Comparison of ENCODE assay signal across 1 cellular context in genomic region chr6:106512048-106512957, GRCh38.
TF ChIP-seq lines count a peak whose summit lies in the region.

No MANE protein-coding gene starts in this region.

TF ChIP-seq in HepG2, 621 proteins besides CTCF, POLR2A, EP300 and RAD21 (continued from another document and continues in another):
- peak; percentile 75 for TF ChIP-seq ZNF142 (CRISPR knock-in tag; IDR thresholded peaks at IDR 0.05)
- peak; percentile 94 for TF ChIP-seq ZNF687 (CRISPR knock-in tag; IDR thresholded peaks at IDR 0.05)
- TF ChIP-seq SMYD3 (CRISPR knock-in tag; IDR thresholded peaks at IDR 0.05): 0 out of 2 replicates have a peak, but pooled peaks have one; percentile 38
- no peak for TF ChIP-seq HMG20A (CRISPR knock-in tag; IDR thresholded peaks at IDR 0.05; ENCODE audit: borderline replicate concordance)
- no peak for TF ChIP-seq RORA (CRISPR knock-in tag; IDR thresholded peaks at IDR 0.05)
- TF ChIP-seq ZUFSP (CRISPR knock-in tag; IDR thresholded peaks at IDR 0.05; ENCODE audit: borderline replicate concordance): no peak
- no peak for TF ChIP-seq AHR (CRISPR knock-in tag; IDR thresholded peaks at IDR 0.05)
- no peak for TF ChIP-seq ZIK1 (CRISPR knock-in tag; IDR thresholded peaks at IDR 0.05; ENCODE audit: borderline replicate concordance, low read depth)
- no peak for TF ChIP-seq SP2 (CRISPR knock-in tag; IDR thresholded peaks at IDR 0.05)
- peak; percentile 2; the same call in 1 of the 2 replicates for TF ChIP-seq FOXA3 (CRISPR knock-in tag; IDR thresholded peaks at IDR 0.05)
- no peak for TF ChIP-seq KDM4B (CRISPR knock-in tag; IDR thresholded peaks at IDR 0.05)
- TF ChIP-seq GLI4 (CRISPR knock-in tag; IDR thresholded peaks at IDR 0.05; ENCODE audit: borderline replicate concordance): no peak
- TF ChIP-seq ZNF776 (CRISPR knock-in tag; IDR thresholded peaks at IDR 0.05): peak; percentile 61; the same call in 1 of the 2 replicates
- peak; percentile 78; the same call in 1 of the 2 replicates for TF ChIP-seq NCOA1 (CRISPR knock-in tag; IDR thresholded peaks at IDR 0.05)
- TF ChIP-seq PAWR (CRISPR knock-in tag; IDR thresholded peaks at IDR 0.05; ENCODE audit: borderline replicate concordance): peak; percentile 92
- no peak for TF ChIP-seq ZNF619 (CRISPR knock-in tag; IDR thresholded peaks at IDR 0.05)
- 0 out of 2 replicates have a peak, but pooled peaks have one; percentile 10 for TF ChIP-seq HMG20B (CRISPR knock-in tag; conservative IDR thresholded peaks at IDR 0.05)
- peak; percentile 41; the same call in 1 of the 2 replicates for TF ChIP-seq GFI1 (CRISPR knock-in tag; IDR thresholded peaks at IDR 0.05; ENCODE audit: borderline replicate concordance)
- peak; percentile 84 for TF ChIP-seq HNF4A (CRISPR knock-in tag; IDR thresholded peaks at IDR 0.05)
- TF ChIP-seq NFKB2 (CRISPR knock-in tag; IDR thresholded peaks at IDR 0.05; ENCODE audit: borderline replicate concordance): 0 out of 2 replicates have a peak, but pooled peaks have one; percentile 1
- TF ChIP-seq SKI (IDR thresholded peaks at IDR 0.05; ENCODE audit: partially characterized antibody): no peak
- TF ChIP-seq ARID2 (CRISPR knock-in tag; IDR thresholded peaks at IDR 0.05; ENCODE audit: borderline replicate concordance): peak; percentile 94; the same call in 1 of the 2 replicates
- peak in 1 of 2 experiments; percentile 67; a peak in 2 of 4 replicates for TF ChIP-seq KLF16 (CRISPR knock-in tag; IDR thresholded peaks at IDR 0.05)
- peak; percentile 66 to 88 for TF ChIP-seq HMGXB4 (CRISPR knock-in tag; IDR thresholded peaks at IDR 0.05; ENCODE audit: borderline replicate concordance in 1 of 2, low read depth in 1 of 2)
- no peak for TF ChIP-seq ZFP1 (CRISPR knock-in tag; IDR thresholded peaks at IDR 0.05)
- TF ChIP-seq ZNF605 (CRISPR knock-in tag; IDR thresholded peaks at IDR 0.05): peak; percentile 94
- TF ChIP-seq GATAD2A (CRISPR knock-in tag; IDR thresholded peaks at IDR 0.05): peak; percentile 38; the same call in 1 of the 2 replicates
- TF ChIP-seq HBP1 (CRISPR knock-in tag; IDR thresholded peaks at IDR 0.05; ENCODE audit: low read depth): no peak
- TF ChIP-seq ZBTB46 (CRISPR knock-in tag; IDR thresholded peaks at IDR 0.05; ENCODE audit: borderline replicate concordance): peak; percentile 85; the same call in 1 of the 2 replicates
- no peak for TF ChIP-seq ZNF552 (CRISPR knock-in tag; IDR thresholded peaks at IDR 0.05; ENCODE audit: borderline replicate concordance)
- no peak for TF ChIP-seq ZNF383 (CRISPR knock-in tag; IDR thresholded peaks at IDR 0.05; ENCODE audit: borderline replicate concordance)
- 0 out of 2 replicates have a peak, but pooled peaks have one; percentile 7 for TF ChIP-seq NFYC (CRISPR knock-in tag; IDR thresholded peaks at IDR 0.05)
- no peak for TF ChIP-seq ATF3 (CRISPR knock-in tag; IDR thresholded peaks at IDR 0.05)
- no peak for TF ChIP-seq ZNF260 (CRISPR knock-in tag; IDR thresholded peaks at IDR 0.05; ENCODE audit: borderline replicate concordance, low read depth)
- no peak; the same call in 1 of the 2 replicates for TF ChIP-seq HOXA9 (CRISPR knock-in tag; IDR thresholded peaks at IDR 0.05; ENCODE audit: borderline replicate concordance)
- no peak for TF ChIP-seq ZNF441 (CRISPR knock-in tag; IDR thresholded peaks at IDR 0.05; ENCODE audit: borderline replicate concordance)
- no peak; the same call in 1 of the 2 replicates for TF ChIP-seq ELF1 (CRISPR knock-in tag; IDR thresholded peaks at IDR 0.05)
- TF ChIP-seq CENPBD1 (CRISPR knock-in tag; IDR thresholded peaks at IDR 0.05; ENCODE audit: borderline replicate concordance, low read depth): no peak
- peak; percentile 21; the same call in 1 of the 2 replicates for TF ChIP-seq ZNF773 (CRISPR knock-in tag; IDR thresholded peaks at IDR 0.05; ENCODE audit: borderline replicate concordance)
- TF ChIP-seq ARHGAP35 (CRISPR knock-in tag; IDR thresholded peaks at IDR 0.05; ENCODE audit: borderline replicate concordance): peak; percentile 17; the same call in 1 of the 2 replicates
- no peak; the same call in 1 of the 2 replicates for TF ChIP-seq ZSCAN12 (CRISPR knock-in tag; IDR thresholded peaks at IDR 0.05)
- 0 out of 2 replicates have a peak, but pooled peaks have one; percentile 22 for TF ChIP-seq ZNF354B (CRISPR knock-in tag; IDR thresholded peaks at IDR 0.05)
- no peak for TF ChIP-seq DRAP1 (CRISPR knock-in tag; IDR thresholded peaks at IDR 0.05)
- 0 out of 2 replicates have a peak, but pooled peaks have one; percentile 60 for TF ChIP-seq ZNF101 (CRISPR knock-in tag; IDR thresholded peaks at IDR 0.05; ENCODE audit: borderline replicate concordance, low read depth)
- peak; percentile 93 for TF ChIP-seq KMT2A (CRISPR knock-in tag; IDR thresholded peaks at IDR 0.05)
